ENCODE assay signal across 8 cellular contexts in the genomic region with DNA sequence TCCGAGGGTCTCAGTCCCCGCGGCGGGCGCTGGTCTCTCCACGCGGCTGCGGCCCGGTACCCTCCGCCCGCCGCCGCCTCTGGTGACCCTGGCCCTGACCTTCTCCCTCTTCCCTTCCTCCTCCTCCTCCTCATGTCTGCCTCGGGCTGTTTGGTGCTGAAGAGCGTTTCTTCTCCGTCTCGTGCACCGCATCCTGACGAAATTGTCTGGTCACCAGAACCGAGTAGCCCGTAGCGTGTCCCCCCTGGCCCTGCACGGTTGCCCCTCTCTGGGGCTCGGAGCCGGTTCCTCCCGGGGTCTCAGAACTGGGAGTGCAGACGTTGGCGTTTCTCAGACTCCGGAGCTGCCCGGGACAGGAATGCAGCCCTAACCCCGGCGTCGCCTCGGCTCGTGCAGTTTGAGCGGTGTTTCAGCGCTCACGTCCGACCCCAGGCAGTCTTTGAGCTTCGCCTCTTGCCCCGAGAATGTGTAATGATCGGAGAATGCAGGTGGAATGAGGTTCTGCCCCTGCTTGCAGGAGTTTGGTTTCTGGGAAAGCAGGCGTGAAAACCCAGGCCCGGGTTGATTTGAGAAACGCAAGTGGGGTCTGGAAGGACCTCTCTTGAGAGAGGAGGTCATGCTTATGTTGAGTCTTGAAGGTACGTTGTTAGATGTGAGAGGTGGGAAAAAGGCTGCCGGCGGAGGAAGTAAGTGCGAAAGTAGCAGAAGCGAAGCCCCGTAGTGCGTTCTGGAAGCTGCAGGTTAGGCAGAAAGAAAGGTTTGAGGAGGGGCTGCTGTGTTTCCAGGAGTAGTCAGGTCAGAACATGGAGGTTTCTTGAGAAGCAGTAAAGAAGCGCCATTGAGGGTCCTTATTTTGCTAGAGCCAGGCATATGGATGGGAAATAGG. TPM values are rescaled to one million over a fixed set of nuclear protein-coding genes. Genes with fewer than 3 reads are reported as not detected.
DNase-seq lines count a peak whose midpoint lies in the region; ATAC-seq lines count a peak whose summit lies in the region.

No MANE protein-coding gene starts in this region.

- peak overlapping the region; percentile 79 for H3K27ac ChIP-seq in CD8-positive, alpha-beta memory T cell (ENCODE audit: low read depth, low read length)
- peak overlapping the region; percentile 77 to 98 (median 93) for H3K27ac ChIP-seq in skin epidermis

- H3K4me1 Mint-ChIP-seq in CD8-positive, alpha-beta memory T cell, result peaks cover 54 to 67% (median 62%) of the 10 kb centered on the region in 3 donors
- H3K4me1 Mint-ChIP-seq in activated naive CD8-positive, alpha-beta T cell (ENCODE audit: low read depth), result peaks cover 70% of the 10 kb centered on the region

- POLR2A ChIA-PET in CD8-positive, alpha-beta memory T cell (lab: Charles Lee), result interaction anchor here (0.6 to 1.3 kb wide), 4 partner anchors 38 to 114 kb away, joined by 3 to 6 read pairs (median 4); partner anchors contain the start of gene PFKFB3

- peak overlapping the region; percentile 91 for H3K4me3 ChIP-seq in CD8-positive, alpha-beta memory T cell (ENCODE audit: low read length)
- H3K4me3 ChIP-seq in iPS-15b (ENCODE audit: low read depth, low read length) (peak overlapping the region; percentile 95), skin epidermis (peak overlapping the region; percentile 70 to 99 (median 94))

- peak in 2 of 5 donors; percentile 14 to 40 for DNase-seq in CD8-positive, alpha-beta memory T cell
- DNase-seq in Kasumi-1 (lab: John Stamatoyannopoulos, UW) (peak; percentile 35 to 53), cerebellum (ENCODE audit: low spot score) (no peak), UCSD-AML1 (lab: John Stamatoyannopoulos, UW; ENCODE audit: unreplicated experiment) (no peak)

- H3K27me3 ChIP-seq in CD8-positive, alpha-beta memory T cell (ENCODE audit: insufficient read depth, low read length, poor library complexity, severe bottlenecking), result no peaks in the 10 kb centered on the region
- no peaks in the 10 kb centered on the region for H3K27me3 ChIP-seq in iPS-15b (ENCODE audit: control insufficient read depth, insufficient read depth, low read length)

- peaks cover 50% of the 10 kb centered on the region for H3K4me1 ChIP-seq in CD8-positive, alpha-beta memory T cell (ENCODE audit: insufficient read depth, low read length)
- H3K4me1 ChIP-seq in iPS-15b (ENCODE audit: control insufficient read depth, insufficient read depth, low read length), result peaks cover 15% of the 10 kb centered on the region

- H3K36me3 ChIP-seq in CD8-positive, alpha-beta memory T cell (ENCODE audit: insufficient read depth, low read length), result no peaks in the 10 kb centered on the region
- H3K36me3 ChIP-seq in iPS-15b (ENCODE audit: control insufficient read depth, insufficient read depth, low read length), result no peaks in the 10 kb centered on the region

- ATAC-seq in GM21360 (IDR thresholded peaks at IDR 0.05; ENCODE audit: unreplicated experiment), result peak; percentile 2

- peaks cover 0 to 3% of the 10 kb centered on the region in 2 donors for H3K27me3 Mint-ChIP-seq in CD8-positive, alpha-beta memory T cell
- no peaks in the 10 kb centered on the region for H3K27me3 Mint-ChIP-seq in activated naive CD8-positive, alpha-beta T cell

- H3K9ac ChIP-seq in iPS-15b (ENCODE audit: low read depth, low read length), result peak overlapping the region; percentile 96

- peak overlapping the region; percentile 4 to 94 (median 88) for H3K27ac Mint-ChIP-seq in CD8-positive, alpha-beta memory T cell
- H3K27ac Mint-ChIP-seq in activated naive CD8-positive, alpha-beta T cell, result peak overlapping the region; percentile 96

- no peaks in the 10 kb centered on the region for H3K9me3 Mint-ChIP-seq in CD8-positive, alpha-beta memory T cell
- no peaks in the 10 kb centered on the region for H3K9me3 Mint-ChIP-seq in activated naive CD8-positive, alpha-beta T cell (ENCODE audit: low read depth)

- CTCF ChIA-PET in CD8-positive, alpha-beta memory T cell (lab: Charles Lee), result interaction anchor here (0.9 to 2.1 kb wide), 12 partner anchors 11 to 320 kb away, joined by 3 to 12 read pairs (median 4); partner anchors contain the start of genes IL15RA and PFKFB3

- H3K4me3 Mint-ChIP-seq in CD8-positive, alpha-beta memory T cell, result peak overlapping the region; percentile 85 to 96 (median 92)
- H3K4me3 Mint-ChIP-seq in activated naive CD8-positive, alpha-beta T cell, result peak overlapping the region; percentile 100

- peaks cover 0 to 16% (median 1%) of the 10 kb centered on the region in 3 donors for H3K36me3 Mint-ChIP-seq in CD8-positive, alpha-beta memory T cell
- H3K36me3 Mint-ChIP-seq in activated naive CD8-positive, alpha-beta T cell, result peaks cover 9% of the 10 kb centered on the region

- H3K9me3 ChIP-seq in CD8-positive, alpha-beta memory T cell (ENCODE audit: low read length), result no peaks in the 10 kb centered on the region
- H3K9me3 ChIP-seq in iPS-15b (ENCODE audit: control insufficient read depth, insufficient read depth, low read length), result no peaks in the 10 kb centered on the region

RNA-seq across cellular contexts. Expression of gene RBM17, which starts 0.7 kb away (rescaled TPM):
- total RNA-seq in CD8-positive, alpha-beta memory T cell, result 100 to 1,000 TPM; 269 to 282 TPM
- 91.8 TPM for polyA plus RNA-seq in CD8-positive, alpha-beta memory T cell
- 48.1 TPM for total RNA-seq in cerebellum

RNA-seq across cellular contexts. Expression of gene IL2RA, which starts 27.4 kb away (rescaled TPM):
- total RNA-seq in CD8-positive, alpha-beta memory T cell, result 1,000 to 10,000 TPM; 1,178 to 1,224 TPM
- 8.3 TPM for polyA plus RNA-seq in CD8-positive, alpha-beta memory T cell
- not detected for total RNA-seq in cerebellum

Comparison
In these comparisons a context has a peak if more than half of its experiments do, and no peak if none do; other contexts are left out.
1. DNase-seq: peak in Kasumi-1 (2 of 2); none in cerebellum (single experiment) and UCSD-AML1 (single experiment).
2. RNA of gene IL2RA, which starts 27.4 kb away (total RNA-seq): 1,178 to 1,224 TPM in CD8-positive, alpha-beta memory T cell; not detected in cerebellum (single experiment); every median in the first group is over 1,000 times any median in the second.
3. Peak in every context shown above with its lines, with median percentiles within 50 percentile points of each other: H3K4me3 ChIP-seq.